Comparison of ENCODE assay signal across 8 cellular contexts in genomic region chr11:8225589-8226036, GRCh38. TPM values are rescaled to one million over a fixed set of nuclear protein-coding genes. Genes with fewer than 3 reads are reported as not detected.
DNase-seq lines count a peak whose midpoint lies in the region; ATAC-seq, FAIRE-seq and TF ChIP-seq lines count a peak whose summit lies in the region.

No MANE protein-coding gene starts in this region.

- H3K4me2 ChIP-seq in BLaER1, result 0 out of 2 replicates have a peak overlapping the region, but pooled peaks have one; percentile 13
- 0 out of 2 replicates have a peak overlapping the region, but pooled peaks have one; percentile 17 for H3K4me2 ChIP-seq in GM12878 (ENCODE audit: control insufficient read depth, insufficient read depth)

- ATAC-seq in GM12878, result peak; percentile 87
- no peak for ATAC-seq in HG03520 (IDR thresholded peaks at IDR 0.05; ENCODE audit: unreplicated experiment)

- H3K4me3 ChIP-seq in BLaER1, result no peak overlapping the region
- no peak overlapping the region for H3K4me3 ChIP-seq in GM12878

- POLR2A ChIA-PET in GM12878 (lab: Charles Lee), result no interaction called here

- BruUV-seq in GM12878 (replicated peaks; lab: Mats Ljungman, UMichigan), result no TSS peak

- DNase-seq in GM19240 (ENCODE audit: insufficient read length, low spot score) (peak; percentile 71), MV-4-11 (lab: John Stamatoyannopoulos, UW) (peak; percentile 38), T1000 (lab: John Stamatoyannopoulos, UW) (peak; percentile 6), GM12878 (ENCODE audit: low read depth, low spot score) (no peak), iPS-NIHi7 (ENCODE audit: extremely low spot score) (peak; percentile 96)
- peak; percentile 29 to 57 for DNase-seq in stimulated activated CD4-positive, alpha-beta T cell treated with anti-CD3 and anti-CD28 coated beads, Interleukin-15, amount 100 ng/mL, for 48 hours (ENCODE audit: low read depth in 2 of 2)

- no peaks in the 10 kb centered on the region; the same call in 1 of the 2 replicates for H4K20me1 ChIP-seq in BLaER1
- no peaks in the 10 kb centered on the region for H4K20me1 ChIP-seq in GM12878 (ENCODE audit: control insufficient read depth, insufficient read depth)

- no peak overlapping the region for H3K27ac ChIP-seq in BLaER1
- no peak overlapping the region for H3K27ac ChIP-seq in GM12878 (ENCODE audit: control insufficient read depth, insufficient read depth)

- in situ Hi-C loops in GM12878 (cut with MboI), result loop anchor here (5.0 kb wide), 1 partner anchor 342 kb away; no protein-coding TSS in a partner anchor

- H3K79me2 ChIP-seq in GM12878 (ENCODE audit: control insufficient read depth, insufficient read depth, low read length), result no peaks in the 10 kb centered on the region

- no peak for TF ChIP-seq EP300 in GM12878 (IDR thresholded peaks at IDR 0.05; ENCODE audit: borderline replicate concordance in 1 of 2, control insufficient read depth in 1 of 2, low read depth in 2 of 2, low read length in 2 of 2)

- peak; percentile 85 for TF ChIP-seq RAD21 in GM12878 (IDR thresholded peaks at IDR 0.05; ENCODE audit: insufficient read depth, low read depth, low read length)

- H3K9ac ChIP-seq in BLaER1 (no peak overlapping the region), GM12878 (ENCODE audit: control insufficient read depth, insufficient read depth, low read length) (no peak overlapping the region)

- SMC1A ChIA-PET in GM12878 (lab: Charles Lee; ENCODE audit: uncharacterized antibody, unreplicated experiment), result interaction anchor here (1.5 to 3.6 kb wide), 2 partner anchors 340 to 342 kb away, joined by 6 to 29 read pairs; no protein-coding TSS in a partner anchor

- WGBS in GM12878 (ENCODE audit: insufficient coverage, insufficient replicate concordance, low lambda C conversion rate, missing lambda C conversion rate), result 1% methylated on average over 8 of the region's 8 CpGs

- peaks cover 15% of the 10 kb centered on the region for H3K27me3 ChIP-seq in BLaER1
- H3K27me3 ChIP-seq in GM12878 (replicated peaks in 1 of 2; ENCODE audit: control insufficient read depth in 2 of 2, insufficient read depth in 2 of 2, low read length in 1 of 2), result no peaks in the 10 kb centered on the region

- FAIRE-seq in GM12878 (lab: Jason Lieb, UNC), result peak; percentile 7

- 0 out of 2 replicates have a peak overlapping the region, but pooled peaks have one; percentile 17 for H2AFZ ChIP-seq in GM12878 (ENCODE audit: control insufficient read depth, low read depth, low read length)

- RAD21 ChIA-PET in GM12878 (lab: Charles Lee; ENCODE audit: unreplicated experiment), result interaction anchor here (3.3 kb wide), 2 partner anchors 341 to 342 kb away, joined by 13 to 19 read pairs; no protein-coding TSS in a partner anchor

- H3K36me3 ChIP-seq in BLaER1, result no peaks in the 10 kb centered on the region
- H3K36me3 ChIP-seq in GM12878 (ENCODE audit: control insufficient read depth in 2 of 2, insufficient read depth in 2 of 2, low read length in 1 of 2), result no peaks in the 10 kb centered on the region

- TF ChIP-seq POLR2A in GM12878 (IDR thresholded peaks at IDR 0.05; ENCODE audit: low read depth, low read length), result no peak

- intact Hi-C loops in GM12878 (cut with micrococcal nuclease; ENCODE audit: unreplicated experiment), result loop anchor here (1.0 to 10.0 kb wide), 5 partner anchors 38 to 729 kb away; partner anchors contain the start of gene LMO1

- H3K4me1 ChIP-seq in BLaER1, result peaks cover 15% of the 10 kb centered on the region
- H3K4me1 ChIP-seq in GM12878 (ENCODE audit: control insufficient read depth, insufficient read depth, low read length), result no peaks in the 10 kb centered on the region; the same call in 1 of the 2 replicates

- H3K9me3 ChIP-seq in BLaER1 (no peaks in the 10 kb centered on the region), GM12878 (replicated peaks; ENCODE audit: control insufficient read depth, insufficient read depth, low read length) (no peaks in the 10 kb centered on the region)

- CTCF ChIA-PET in GM12878 (lab: Yijun Ruan, JAX), result interaction anchor here (2.9 to 6.6 kb wide), 2 partner anchors 38 to 341 kb away, joined by 6 to 66 read pairs; partner anchors contain the start of gene LMO1

- TF ChIP-seq CTCF in GM12878 (IDR thresholded peaks at IDR 0.05 in 2 of 3, conservative IDR thresholded peaks at IDR 0.05 in 1 of 3; ENCODE audit: control insufficient read depth in 2 of 3, extremely low read depth in 1 of 3, insufficient read depth in 1 of 3, low read depth in 3 of 3, low read length in 3 of 3), result peak; percentile 88 to 95 (median 90)

TF ChIP-seq in GM12878, 131 proteins besides CTCF, POLR2A, EP300 and RAD21 (continues in another document):
- TF ChIP-seq, protein P1, sequence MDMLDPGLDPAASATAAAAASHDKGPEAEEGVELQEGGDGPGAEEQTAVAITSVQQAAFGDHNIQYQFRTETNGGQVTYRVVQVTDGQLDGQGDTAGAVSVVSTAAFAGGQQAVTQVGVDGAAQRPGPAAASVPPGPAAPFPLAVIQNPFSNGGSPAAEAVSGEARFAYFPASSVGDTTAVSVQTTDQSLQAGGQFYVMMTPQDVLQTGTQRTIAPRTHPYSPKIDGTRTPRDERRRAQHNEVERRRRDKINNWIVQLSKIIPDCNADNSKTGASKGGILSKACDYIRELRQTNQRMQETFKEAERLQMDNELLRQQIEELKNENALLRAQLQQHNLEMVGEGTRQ (IDR thresholded peaks at IDR 0.05; ENCODE audit: borderline replicate concordance, low read depth, low read length), result no peak
- TF ChIP-seq CHD1 (IDR thresholded peaks at IDR 0.05; ENCODE audit: low read depth, low read length) (no peak), YY1 (IDR thresholded peaks at IDR 0.05; ENCODE audit: low read depth, low read length) (0 out of 2 replicates have a peak, but pooled peaks have one; percentile 33), RELB (IDR thresholded peaks at IDR 0.05; ENCODE audit: low read depth) (no peak), SMC3 (IDR thresholded peaks at IDR 0.05; ENCODE audit: borderline replicate concordance, low read length) (peak; percentile 91), ATF7 (IDR thresholded peaks at IDR 0.05; ENCODE audit: low read depth) (no peak)

RNA-seq across cellular contexts. Expression of gene LMO1, which starts 38.1 kb away (rescaled TPM):
- not detected in 2 replicates for total RNA-seq in GM12878 (2013; cell fraction: nucleolus; rRNA removed)
- total RNA-seq in GM12878 (2014; rRNA removed), result not detected in 2 replicates
- total RNA-seq in GM12878 (2014; rRNA removed; fragmentation: Illumina TruSeq; extraction: Trizol), result not detected in 2 replicates
- total RNA-seq in GM12878 (2021), result not detected in 2 replicates
- not detected for polyA plus RNA-seq in GM12878 (2011; ENCODE audit: low read depth)
- not detected in 2 replicates for polyA plus RNA-seq in GM12878 (2011; rRNA removed)
- polyA plus RNA-seq in GM12878 (2011; cell fraction: cytosol; rRNA removed), result not detected in 2 replicates
- not detected in 2 replicates for polyA plus RNA-seq in GM12878 (2011; cell fraction: nucleus; rRNA removed)
- not detected in 2 replicates for polyA plus RNA-seq in GM12878 (2012)
- not detected in 2 replicates for polyA plus RNA-seq in GM12878 (2014; fragmentation: Illumina TruSeq; extraction: Trizol)
- not detected for polyA plus RNA-seq in GM12878 (2014; fragmentation: Nextera tagmentation; extraction: Ambion mirVana)
- polyA plus RNA-seq in GM12878 (2014; rRNA removed), result not detected in 2 replicates
- polyA plus RNA-seq in GM12878 (2016; fragmentation: Nextera tagmentation; extraction: Ambion mirVana), result not detected
- polyA minus RNA-seq in GM12878 (2011; rRNA and poly(A)+ RNA removed), result not detected in 2 replicates
- polyA minus RNA-seq in GM12878 (2011; cell fraction: cytosol; rRNA and poly(A)+ RNA removed), result not detected in 2 replicates
- not detected in 2 replicates for polyA minus RNA-seq in GM12878 (2011; cell fraction: nucleus; rRNA and poly(A)+ RNA removed)

RNA-seq across cellular contexts. Expression of gene RIC3, which starts 56.8 kb away (rescaled TPM):
- total RNA-seq in GM12878 (2013; cell fraction: nucleolus; rRNA removed), result 48.5 and 51.5 TPM in 2 replicates
- 1.9 and 2.0 TPM in 2 replicates for total RNA-seq in GM12878 (2014; rRNA removed)
- total RNA-seq in GM12878 (2014; rRNA removed; fragmentation: Illumina TruSeq; extraction: Trizol), result 2.3 and 2.8 TPM in 2 replicates
- total RNA-seq in GM12878 (2021), result 2.1 and 2.9 TPM in 2 replicates
- polyA plus RNA-seq in GM12878 (2011; ENCODE audit: low read depth), result 2.9 TPM
- 8.9 and 13.0 TPM in 2 replicates for polyA plus RNA-seq in GM12878 (2011; rRNA removed)
- 2.9 and 4.0 TPM in 2 replicates for polyA plus RNA-seq in GM12878 (2011; cell fraction: cytosol; rRNA removed)
- polyA plus RNA-seq in GM12878 (2011; cell fraction: nucleus; rRNA removed), result 32.9 and 33.1 TPM in 2 replicates
- 2.6 and 3.7 TPM in 2 replicates for polyA plus RNA-seq in GM12878 (2012)
- polyA plus RNA-seq in GM12878 (2014; fragmentation: Illumina TruSeq; extraction: Trizol), result 3.2 and 4.7 TPM in 2 replicates
- polyA plus RNA-seq in GM12878 (2014; fragmentation: Nextera tagmentation; extraction: Ambion mirVana), result 1 to 10 TPM in 1 of 2 experiments, under 1 TPM in 1; 0.90 to 1.3 TPM
- polyA plus RNA-seq in GM12878 (2014; rRNA removed), result 4.1 and 4.2 TPM in 2 replicates
- polyA plus RNA-seq in GM12878 (2016; fragmentation: Nextera tagmentation; extraction: Ambion mirVana), result 1 to 10 TPM; 1.4 to 1.9 TPM
- polyA minus RNA-seq in GM12878 (2011; rRNA and poly(A)+ RNA removed), result 3.8 and 5.6 TPM in 2 replicates
- 1.8 TPM in 1 of 2 replicates, not detected in the other for polyA minus RNA-seq in GM12878 (2011; cell fraction: cytosol; rRNA and poly(A)+ RNA removed)
- polyA minus RNA-seq in GM12878 (2011; cell fraction: nucleus; rRNA and poly(A)+ RNA removed), result 12.5 and 17.4 TPM in 2 replicates
